In genomic region chr12:992647-993046, GRCh38 we compare ENCODE assay signal across 10 cellular contexts. TPM values are rescaled to one million over a fixed set of nuclear protein-coding genes. Genes with fewer than 3 reads are reported as not detected.
DNase-seq lines count a peak whose midpoint lies in the region; ATAC-seq and TF ChIP-seq lines count a peak whose summit lies in the region.
"Had no signal": no experiment of that assay in that cellular context is flagged by ENCODE, and none has a peak within 500 bp of the region (broad histone marks: within the 10 kb centered on the region; RNA-seq: fewer than 3 reads in every experiment).

No MANE protein-coding gene starts in this region.

- no peak for DNase-seq in cardiac muscle cell (ENCODE audit: low read depth in 1 of 2, low spot score in 1 of 2)
- no peak for DNase-seq in cardiac septum (ENCODE audit: low spot score)
- DNase-seq in activated CD8-positive, alpha-beta T cell treated with anti-CD3 and anti-CD28 coated beads for 36 hours = no peak
- DNase-seq in tibial artery = no peak
- no peak for DNase-seq in Peyer's patch
- no peak for DNase-seq in kidney tubule cell (ENCODE audit: low spot score)
- no peak for DNase-seq in glomerular visceral epithelial cell (ENCODE audit: extremely low spot score)
- DNase-seq: DMS 273 treated with DMSO at 0.1 percent for 48 hours, NCI-H1694 treated with DMSO at 0.1 percent for 48 hours had no signal

- H3K27me3 Mint-ChIP-seq in activated CD8-positive, alpha-beta T cell treated with anti-CD3 and anti-CD28 coated beads for 36 hours = no peaks in the 10 kb centered on the region

- no peak for ATAC-seq in activated CD8-positive, alpha-beta T cell treated with anti-CD3 and anti-CD28 coated beads for 36 hours

- intact Hi-C loops in cardiac septum (cut with DNase I) = loop anchor here (5.0 kb wide), 1 partner anchor 600 kb away; the partner anchor contains the start of gene FBXL14
- intact Hi-C loops in activated CD8-positive, alpha-beta T cell treated with anti-CD3 and anti-CD28 coated beads for 36 hours (cut with micrococcal nuclease) = loop anchor here (10.0 kb wide), 1 partner anchor 102 kb away; no protein-coding TSS in a partner anchor
- intact Hi-C loops in tibial artery (cut with DNase I; ENCODE audit: low total_unique reads) = loop anchor here (10.0 kb wide), 2 partner anchors 102 to 602 kb away; partner anchors contain the start of gene FBXL14

- no peaks in the 10 kb centered on the region for H3K36me3 ChIP-seq in cardiac muscle cell
- H3K36me3 ChIP-seq in tibial artery = no peaks in the 10 kb centered on the region
- H3K36me3 ChIP-seq in Peyer's patch = no peaks in the 10 kb centered on the region

- H3K4me3 ChIP-seq in cardiac muscle cell = peak overlapping the region; percentile 99
- H3K4me3 ChIP-seq in iPS-11a (ENCODE audit: low read depth, low read length) = peak overlapping the region; percentile 6
- peak overlapping the region; percentile 98 for H3K4me3 ChIP-seq in tibial artery
- no peak overlapping the region for H3K4me3 ChIP-seq in Peyer's patch

- no peaks in the 10 kb centered on the region for H3K27me3 ChIP-seq in cardiac muscle cell
- no peaks in the 10 kb centered on the region for H3K27me3 ChIP-seq in tibial artery
- H3K27me3 ChIP-seq in Peyer's patch = no peaks in the 10 kb centered on the region

- H3K9me3 Mint-ChIP-seq in activated CD8-positive, alpha-beta T cell treated with anti-CD3 and anti-CD28 coated beads for 36 hours = no peaks in the 10 kb centered on the region

- H3K36me3 Mint-ChIP-seq in activated CD8-positive, alpha-beta T cell treated with anti-CD3 and anti-CD28 coated beads for 36 hours (ENCODE audit: low read depth) = peaks cover 2% of the 10 kb centered on the region

- TF ChIP-seq POLR2A in Peyer's patch (IDR thresholded peaks at IDR 0.05) = no peak

- TF ChIP-seq CTCF in cardiac muscle cell (IDR thresholded peaks at IDR 0.05; ENCODE audit: low read depth, low read length) = no peak
- TF ChIP-seq CTCF in activated CD8-positive, alpha-beta T cell treated with anti-CD3 and anti-CD28 coated beads for 36 hours (IDR thresholded peaks at IDR 0.05) = no peak
- TF ChIP-seq CTCF in tibial artery (IDR thresholded peaks at IDR 0.05) = no peak
- no peak for TF ChIP-seq CTCF in Peyer's patch (IDR thresholded peaks at IDR 0.05)

- H3K27ac ChIP-seq in cardiac muscle cell (no peak overlapping the region), tibial artery (peak overlapping the region; percentile 29 to 98), Peyer's patch (no peak overlapping the region)

- peaks cover 28% of the 10 kb centered on the region for H3K4me1 ChIP-seq in cardiac muscle cell (ENCODE audit: low read depth)
- H3K4me1 ChIP-seq in tibial artery = peaks cover 0 to 43% (median 31%) of the 10 kb centered on the region in 4 donors
- H3K4me1 ChIP-seq in Peyer's patch = peaks cover 0 to 27% (median 5%) of the 10 kb centered on the region in 4 donors

- H3K9me3 ChIP-seq in cardiac muscle cell (ENCODE audit: low read depth) (no peaks in the 10 kb centered on the region), tibial artery (no peaks in the 10 kb centered on the region), Peyer's patch (no peaks in the 10 kb centered on the region)

- no peak overlapping the region for H3K27ac Mint-ChIP-seq in activated CD8-positive, alpha-beta T cell treated with anti-CD3 and anti-CD28 coated beads for 36 hours

- H3K4me3 Mint-ChIP-seq in activated CD8-positive, alpha-beta T cell treated with anti-CD3 and anti-CD28 coated beads for 36 hours = peak overlapping the region; percentile 85

- peaks cover 51% of the 10 kb centered on the region for H3K4me1 Mint-ChIP-seq in activated CD8-positive, alpha-beta T cell treated with anti-CD3 and anti-CD28 coated beads for 36 hours (ENCODE audit: low read depth)

- CTCF ChIA-PET in activated CD8-positive, alpha-beta T cell treated with anti-CD3 and anti-CD28 coated beads for 36 hours (lab: Charles Lee) = interaction anchor here (1.2 to 1.8 kb wide), 5 partner anchors 44 to 591 kb away, joined by 4 to 6 read pairs (median 6); partner anchors contain the start of gene RAD52

- POLR2A ChIA-PET in activated CD8-positive, alpha-beta T cell treated with anti-CD3 and anti-CD28 coated beads for 36 hours (lab: Charles Lee) = interaction anchor here (0.6 kb wide), 1 partner anchor 520 kb away, joined by 3 read pairs; no protein-coding TSS in a partner anchor

RNA-seq across cellular contexts. Expression of gene ERC1, which starts 1.6 kb away (rescaled TPM):
- 25.8 and 46.3 TPM in 2 replicates for total RNA-seq in cardiac muscle cell
- 34.1 and 35.7 TPM in 2 replicates for polyA plus RNA-seq in cardiac muscle cell
- 56.9 TPM for total RNA-seq in cardiac septum
- total RNA-seq in activated CD8-positive, alpha-beta T cell treated with anti-CD3 and anti-CD28 coated beads for 36 hours = 10 to 100 TPM; 21.7 to 27.0 TPM
- total RNA-seq in Peyer's patch = 100 to 1,000 TPM in 1 of 4 donors, 10 to 100 TPM in 3; 26.5 to 184 (median 31.7) TPM

RNA-seq across cellular contexts. Expression of gene RAD52, which starts 43.2 kb away (rescaled TPM):
- total RNA-seq in cardiac muscle cell = 31.2 and 49.8 TPM in 2 replicates
- polyA plus RNA-seq in cardiac muscle cell = 11.2 and 18.8 TPM in 2 replicates
- 9.2 TPM for total RNA-seq in cardiac septum
- 10 to 100 TPM; 14.9 to 16.3 TPM for total RNA-seq in activated CD8-positive, alpha-beta T cell treated with anti-CD3 and anti-CD28 coated beads for 36 hours
- 10 to 100 TPM; 14.2 to 59.4 (median 25.3) TPM for total RNA-seq in Peyer's patch

Comparison
In these comparisons a context has a peak if more than half of its experiments do, and no peak if none do; other contexts are left out.
1. H3K27ac ChIP-seq: peak in tibial artery (2 of 2); none in cardiac muscle cell (single experiment) and Peyer's patch (0 of 4).
2. H3K4me3 ChIP-seq: peak in cardiac muscle cell (single experiment), iPS-11a (single experiment) and tibial artery (2 of 2); none in Peyer's patch (0 of 4).